Comparison of ENCODE assay signal across 19 cellular contexts in the genomic region with DNA sequence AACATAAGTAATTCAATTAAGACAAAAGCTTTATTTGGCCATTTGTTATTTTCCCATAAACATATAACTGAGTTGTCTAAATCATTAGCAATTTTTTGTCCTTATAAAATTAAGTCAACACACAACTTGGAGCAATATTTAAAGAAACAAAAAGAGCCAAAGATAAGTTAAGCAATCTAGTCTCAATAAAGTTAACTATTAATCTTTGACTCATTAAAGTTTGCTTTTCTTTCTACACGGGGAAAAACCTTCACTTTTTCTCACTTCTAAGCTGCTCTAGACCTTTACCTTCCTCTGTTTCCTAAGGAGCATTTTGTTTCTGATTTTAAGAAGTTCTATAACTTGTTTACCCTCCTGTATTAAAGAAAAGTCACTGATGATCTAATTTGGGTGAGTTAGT.
"Had no signal": no experiment of that assay in that cellular context is flagged by ENCODE, and none has a peak within 500 bp of the region (broad histone marks: within the 10 kb centered on the region; RNA-seq: fewer than 3 reads in every experiment).

No MANE protein-coding gene starts in this region.

- DNase-seq: colonic mucosa; dermis blood vessel endothelial cell; gastrocnemius medialis; immature natural killer cell; left colon; mammary epithelial cell; naive thymus-derived CD4-positive, alpha-beta T cell; nephron progenitor cell; posterior cingulate gyrus; small intestine; stimulated activated CD4-positive, alpha-beta T cell treated with anti-CD3 and anti-CD28 coated beads, Interleukin-12 subunit alpha, Interleukin-12 subunit beta, amount 100 ng/mL, for 4 hours; stimulated activated naive CD4-positive, alpha-beta T cell; stomach; substantia nigra; transverse colon had no signal

- H3K9me3 ChIP-seq: colonic mucosa, esophagus muscularis mucosa, gastrocnemius medialis, right atrium auricular region, stomach, thoracic aorta, transverse colon had no signal

- H3K4me3 Mint-ChIP-seq: immature natural killer cell; naive thymus-derived CD4-positive, alpha-beta T cell; nephron progenitor cell had no signal

- H3K4me1 ChIP-seq: colonic mucosa, esophagus muscularis mucosa, gastrocnemius medialis, right atrium auricular region, transverse colon had no signal

- H3K9me3 Mint-ChIP-seq: nephron progenitor cell had no signal

- FAIRE-seq: keratinocyte had no signal

- H3K27ac ChIP-seq: colonic mucosa, esophagus muscularis mucosa, gastrocnemius medialis, right atrium auricular region, stomach, thoracic aorta, transverse colon had no signal

- H3K36me3 Mint-ChIP-seq: immature natural killer cell; naive thymus-derived CD4-positive, alpha-beta T cell had no signal

- H3K27me3 ChIP-seq: colonic mucosa, esophagus muscularis mucosa, gastrocnemius medialis, right atrium auricular region, stomach, transverse colon had no signal

- H3K27ac Mint-ChIP-seq: immature natural killer cell; naive thymus-derived CD4-positive, alpha-beta T cell; nephron progenitor cell had no signal

- H3K27me3 Mint-ChIP-seq: naive thymus-derived CD4-positive, alpha-beta T cell had no signal

- H3K4me3 ChIP-seq: colonic mucosa, esophagus muscularis mucosa, gastrocnemius medialis, right atrium auricular region, stomach, thoracic aorta, transverse colon had no signal

- ATAC-seq: gastrocnemius medialis; left colon; naive thymus-derived CD4-positive, alpha-beta T cell had no signal

- H3K36me3 ChIP-seq: colonic mucosa, esophagus muscularis mucosa, gastrocnemius medialis, right atrium auricular region, stomach, thoracic aorta, transverse colon had no signal

- H3K4me1 Mint-ChIP-seq: immature natural killer cell; naive thymus-derived CD4-positive, alpha-beta T cell; nephron progenitor cell had no signal
